ENCODE assay signal across 1 cellular context in genomic region chr22:24602105-24602749, GRCh38. TPM values are rescaled to one million over a fixed set of nuclear protein-coding genes. Genes with fewer than 3 reads are reported as not detected.
"Had no signal": no experiment of that assay in that cellular context is flagged by ENCODE, and none has a peak within 500 bp of the region (broad histone marks: within the 10 kb centered on the region; RNA-seq: fewer than 3 reads in every experiment).

No MANE protein-coding gene starts in this region.

RNA-seq across cellular contexts. Expression of gene LRRC75B, which starts 9.4 kb away (rescaled TPM):
- polyA plus RNA-seq: naive thymus-derived CD4-positive, alpha-beta T cell had no signal
